1 cellular context compared by ENCODE assay signal in the genomic region with DNA sequence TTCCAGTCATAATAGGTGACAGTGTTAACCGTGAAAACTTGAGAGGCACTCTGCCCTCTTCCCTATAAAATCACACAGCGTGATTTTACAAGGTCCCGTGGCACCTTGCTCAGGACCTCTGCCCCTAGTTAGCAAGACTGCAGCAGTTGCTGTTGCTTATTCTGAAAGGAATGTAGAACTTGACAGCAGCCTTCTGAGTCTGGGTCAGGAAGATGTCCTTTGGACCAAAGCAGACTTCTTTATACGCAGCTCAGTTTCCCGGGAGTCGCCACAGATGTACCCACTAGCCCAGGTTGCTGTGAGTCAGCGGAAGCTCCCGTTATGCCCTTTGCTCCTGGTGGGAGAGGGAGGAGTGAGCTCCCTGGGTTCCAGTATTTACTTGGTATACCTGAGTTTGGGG.
TF ChIP-seq lines count a peak whose summit lies in the region.

No MANE protein-coding gene starts in this region.

TF ChIP-seq in HepG2, 621 proteins besides CTCF, POLR2A, EP300 and RAD21 (continued from another document):
- no peak for TF ChIP-seq RERE (CRISPR knock-in tag; IDR thresholded peaks at IDR 0.05; ENCODE audit: low read depth)
- no peak for TF ChIP-seq HOXA3 (CRISPR knock-in tag; IDR thresholded peaks at IDR 0.05)
- TF ChIP-seq, protein P1, sequence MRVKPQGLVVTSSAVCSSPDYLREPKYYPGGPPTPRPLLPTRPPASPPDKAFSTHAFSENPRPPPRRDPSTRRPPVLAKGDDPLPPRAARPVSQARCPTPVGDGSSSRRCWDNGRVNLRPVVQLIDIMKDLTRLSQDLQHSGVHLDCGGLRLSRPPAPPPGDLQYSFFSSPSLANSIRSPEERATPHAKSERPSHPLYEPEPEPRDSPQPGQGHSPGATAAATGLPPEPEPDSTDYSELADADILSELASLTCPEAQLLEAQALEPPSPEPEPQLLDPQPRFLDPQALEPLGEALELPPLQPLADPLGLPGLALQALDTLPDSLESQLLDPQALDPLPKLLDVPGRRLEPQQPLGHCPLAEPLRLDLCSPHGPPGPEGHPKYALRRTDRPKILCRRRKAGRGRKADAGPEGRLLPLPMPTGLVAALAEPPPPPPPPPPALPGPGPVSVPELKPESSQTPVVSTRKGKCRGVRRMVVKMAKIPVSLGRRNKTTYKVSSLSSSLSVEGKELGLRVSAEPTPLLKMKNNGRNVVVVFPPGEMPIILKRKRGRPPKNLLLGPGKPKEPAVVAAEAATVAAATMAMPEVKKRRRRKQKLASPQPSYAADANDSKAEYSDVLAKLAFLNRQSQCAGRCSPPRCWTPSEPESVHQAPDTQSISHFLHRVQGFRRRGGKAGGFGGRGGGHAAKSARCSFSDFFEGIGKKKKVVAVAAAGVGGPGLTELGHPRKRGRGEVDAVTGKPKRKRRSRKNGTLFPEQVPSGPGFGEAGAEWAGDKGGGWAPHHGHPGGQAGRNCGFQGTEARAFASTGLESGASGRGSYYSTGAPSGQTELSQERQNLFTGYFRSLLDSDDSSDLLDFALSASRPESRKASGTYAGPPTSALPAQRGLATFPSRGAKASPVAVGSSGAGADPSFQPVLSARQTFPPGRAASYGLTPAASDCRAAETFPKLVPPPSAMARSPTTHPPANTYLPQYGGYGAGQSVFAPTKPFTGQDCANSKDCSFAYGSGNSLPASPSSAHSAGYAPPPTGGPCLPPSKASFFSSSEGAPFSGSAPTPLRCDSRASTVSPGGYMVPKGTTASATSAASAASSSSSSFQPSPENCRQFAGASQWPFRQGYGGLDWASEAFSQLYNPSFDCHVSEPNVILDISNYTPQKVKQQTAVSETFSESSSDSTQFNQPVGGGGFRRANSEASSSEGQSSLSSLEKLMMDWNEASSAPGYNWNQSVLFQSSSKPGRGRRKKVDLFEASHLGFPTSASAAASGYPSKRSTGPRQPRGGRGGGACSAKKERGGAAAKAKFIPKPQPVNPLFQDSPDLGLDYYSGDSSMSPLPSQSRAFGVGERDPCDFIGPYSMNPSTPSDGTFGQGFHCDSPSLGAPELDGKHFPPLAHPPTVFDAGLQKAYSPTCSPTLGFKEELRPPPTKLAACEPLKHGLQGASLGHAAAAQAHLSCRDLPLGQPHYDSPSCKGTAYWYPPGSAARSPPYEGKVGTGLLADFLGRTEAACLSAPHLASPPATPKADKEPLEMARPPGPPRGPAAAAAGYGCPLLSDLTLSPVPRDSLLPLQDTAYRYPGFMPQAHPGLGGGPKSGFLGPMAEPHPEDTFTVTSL (CRISPR knock-in tag; IDR thresholded peaks at IDR 0.05; ENCODE audit: borderline replicate concordance), result no peak
- no peak for TF ChIP-seq IRF2 (CRISPR knock-in tag; IDR thresholded peaks at IDR 0.05)
TF ChIP-seq in HepG2: peak in this region for 15.
